In genomic region chr17:17235212-17236174, GRCh38 we compare ENCODE assay signal across 8 cellular contexts. TPM values are rescaled to one million over a fixed set of nuclear protein-coding genes. Genes with fewer than 3 reads are reported as not detected.
DNase-seq lines count a peak whose midpoint lies in the region; ATAC-seq and TF ChIP-seq lines count a peak whose summit lies in the region.

No MANE protein-coding gene starts in this region.

- H3K4me3 ChIP-seq in heart right ventricle (peak overlapping the region; percentile 85 to 100 (median 94)), skeletal muscle cell (ENCODE audit: low read depth, low read length) (peak overlapping the region; percentile 97)

- 45 to 46% methylated on average over 19 of the region's 19 CpGs for WGBS in heart right ventricle, 2 donors

- no peaks in the 10 kb centered on the region for H3K27me3 ChIP-seq in heart right ventricle

- H3K4me1 Mint-ChIP-seq in activated CD4-positive, alpha-beta memory T cell treated with anti-CD3 and anti-CD28 coated beads for 36 hours (ENCODE audit: low read depth): peaks cover 36% of the 10 kb centered on the region

- peak overlapping the region; percentile 97 for H3K4me3 Mint-ChIP-seq in activated CD4-positive, alpha-beta memory T cell treated with anti-CD3 and anti-CD28 coated beads for 36 hours

- POLR2A ChIA-PET in activated CD4-positive, alpha-beta memory T cell treated with anti-CD3 and anti-CD28 coated beads for 36 hours (lab: Charles Lee): interaction anchor here (1.0 to 1.2 kb wide), 2 partner anchors 9 to 15 kb away, joined by 3 to 4 read pairs; no protein-coding TSS in a partner anchor

- no peaks in the 10 kb centered on the region for H3K9me3 ChIP-seq in heart right ventricle

- ATAC-seq in heart right ventricle: peak in 4 of 8 donors; percentile 8 to 10 (median 9)
- no peak for ATAC-seq in Right ventricle myocardium inferior
- peak; percentile 13 for ATAC-seq in left ventricle myocardium superior
- ATAC-seq in GM18519 (IDR thresholded peaks at IDR 0.05; ENCODE audit: low FRiP score, unreplicated experiment): no peak
- ATAC-seq in HG03135 (IDR thresholded peaks at IDR 0.05; ENCODE audit: unreplicated experiment): no peak

- intact Hi-C loops in heart right ventricle (cut with DNase I) (loop anchor here in 8 of 10 donors (2.0 to 10.0 kb wide), 8 partner anchors 47 to 233 kb away; partner anchors contain the start of gene COPS3 (in 1 of the 8)), Right ventricle myocardium inferior (cut with DNase I) (loop anchor here (5.0 kb wide), 3 partner anchors 48 to 233 kb away; no protein-coding TSS in a partner anchor), left ventricle myocardium superior (cut with micrococcal nuclease) (no loop called here)
- intact Hi-C loops in activated CD4-positive, alpha-beta memory T cell treated with anti-CD3 and anti-CD28 coated beads for 36 hours (cut with micrococcal nuclease): loop anchor here (2.0 kb wide), 2 partner anchors 29 to 45 kb away; partner anchors contain the start of genes COPS3 and PLD6

- peak overlapping the region in 9 of 10 donors; percentile 97 to 99 (median 98) for H3K27ac ChIP-seq in heart right ventricle

- H3K36me3 Mint-ChIP-seq in activated CD4-positive, alpha-beta memory T cell treated with anti-CD3 and anti-CD28 coated beads for 36 hours: peaks cover 9% of the 10 kb centered on the region

- CTCF ChIA-PET in activated CD4-positive, alpha-beta memory T cell treated with anti-CD3 and anti-CD28 coated beads for 36 hours (lab: Charles Lee): interaction anchor here (1.8 kb wide), 1 partner anchor 93 kb away, joined by 9 read pairs; no protein-coding TSS in a partner anchor

- no peaks in the 10 kb centered on the region for H3K9me3 Mint-ChIP-seq in activated CD4-positive, alpha-beta memory T cell treated with anti-CD3 and anti-CD28 coated beads for 36 hours

- peaks cover 0 to 28% (median 14%) of the 10 kb centered on the region in 9 donors for H3K36me3 ChIP-seq in heart right ventricle

- TF ChIP-seq CTCF in heart right ventricle (IDR thresholded peaks at IDR 0.05): no peak

- H3K4me1 ChIP-seq in heart right ventricle: peaks cover 2 to 56% (median 37%) of the 10 kb centered on the region in 9 donors

- H3K27me3 Mint-ChIP-seq in activated CD4-positive, alpha-beta memory T cell treated with anti-CD3 and anti-CD28 coated beads for 36 hours: no peaks in the 10 kb centered on the region

- DNase-seq in heart right ventricle (no peak), Right ventricle myocardium inferior (ENCODE audit: missing footprints) (no peak), left ventricle myocardium superior (no peak), skeletal muscle cell (ENCODE audit: low read depth) (no peak), NOMO-1 treated with DMSO at 0.1 percent for 48 hours (lab: John Stamatoyannopoulos, UW; ENCODE audit: unreplicated experiment) (no peak)
- DNase-seq in activated CD4-positive, alpha-beta memory T cell treated with anti-CD3 and anti-CD28 coated beads for 36 hours: peak; percentile 15

- H3K27ac Mint-ChIP-seq in activated CD4-positive, alpha-beta memory T cell treated with anti-CD3 and anti-CD28 coated beads for 36 hours: peak overlapping the region; percentile 94

RNA-seq across cellular contexts. Expression of gene FLCN, which starts 1.5 kb away (rescaled TPM):
- total RNA-seq in heart right ventricle: 10 to 100 TPM; 26.4 to 45.7 (median 35.8) TPM
- polyA plus RNA-seq in heart right ventricle: 10 to 100 TPM; 16.0 to 78.2 TPM
- total RNA-seq in Right ventricle myocardium inferior: 56.4 TPM
- total RNA-seq in activated CD4-positive, alpha-beta memory T cell treated with anti-CD3 and anti-CD28 coated beads for 36 hours: 10 to 100 TPM; 24.0 to 24.6 TPM
- total RNA-seq in left ventricle myocardium superior: 63.3 TPM

RNA-seq across cellular contexts. Expression of gene PLD6, which starts 29.4 kb away (rescaled TPM):
- total RNA-seq in heart right ventricle (10 to 100 TPM in 2 of 10 donors, 1 to 10 TPM in 8; 6.0 to 16.3 (median 8.2) TPM), Right ventricle myocardium inferior (12.9 TPM), left ventricle myocardium superior (11.5 TPM)
- 1 to 10 TPM; 3.7 to 6.9 TPM for polyA plus RNA-seq in heart right ventricle
- 1 to 10 TPM; 9.3 to 9.4 TPM for total RNA-seq in activated CD4-positive, alpha-beta memory T cell treated with anti-CD3 and anti-CD28 coated beads for 36 hours

RNA-seq across cellular contexts. Expression of gene COPS3, which starts 45.6 kb away (rescaled TPM):
- 10 to 100 TPM; 63.8 to 84.4 (median 71.1) TPM for total RNA-seq in heart right ventricle
- polyA plus RNA-seq in heart right ventricle: 10 to 100 TPM; 23.4 to 84.6 TPM
- total RNA-seq in Right ventricle myocardium inferior: 83.8 TPM
- 100 to 1,000 TPM in 1 of 2 experiments, 10 to 100 TPM in 1; 96.1 to 104 TPM for total RNA-seq in activated CD4-positive, alpha-beta memory T cell treated with anti-CD3 and anti-CD28 coated beads for 36 hours
- 89.4 TPM for total RNA-seq in left ventricle myocardium superior
